39 cellular contexts compared by ENCODE assay signal in genomic region chr16:63157818-63158217, GRCh38.
"Had no signal": no experiment of that assay in that cellular context is flagged by ENCODE, and none has a peak within 500 bp of the region (broad histone marks: within the 10 kb centered on the region; RNA-seq: fewer than 3 reads in every experiment).

No MANE protein-coding gene starts in this region.

- H3K27ac Mint-ChIP-seq: activated naive CD4-positive, alpha-beta T cell treated with anti-CD3 and anti-CD28 coated beads for 36 hours; activated naive CD4-positive, alpha-beta T cell treated with anti-CD3 and anti-CD28 coated beads, Interleukin-2, amount 10 ng/mL, durations not matched to agents 7 days and 5 days; activated naive CD4-positive, alpha-beta T cell treated with anti-CD3 and anti-CD28 coated beads, Interleukin-2, amount 50 U/mL, for 24 hours; activated naive CD4-positive, alpha-beta T cell treated with anti-CD3 and anti-CD28 coated beads, Interleukin-2, amount 50 U/mL, for 72 hours; activated naive CD8-positive, alpha-beta T cell; activated naive CD8-positive, alpha-beta T cell treated with anti-CD3 and anti-CD28 coated beads for 36 hours; activated naive CD8-positive, alpha-beta T cell treated with anti-CD3 and anti-CD28 coated beads, Interleukin-2, amount 10 ng/mL, durations not matched to agents 7 days and 5 days; activated naive CD8-positive, alpha-beta T cell treated with anti-CD3 and anti-CD28 coated beads, Interleukin-2, amount 50 U/mL, for 24 hours; activated T-cell treated with anti-CD3 and anti-CD28 coated beads, Interleukin-2, amount 50 U/mL, for 24 hours; activated T-cell treated with anti-CD3 and anti-CD28 coated beads, Interleukin-2, amount 50 U/mL, for 72 hours; activated T-helper 1 cell treated with anti-CD3 and anti-CD28 coated beads, Interleukin-12 subunit alpha, Interleukin-12 subunit beta, Interleukin-2, Interleukin-4 antibody, amounts not matched to agents 30 ng/mL and 10 ng/mL and 1 ng/mL, durations not matched to agents 14 hours and 24 hours and 36 hours; activated T-helper 17 cell treated with anti-CD3 and anti-CD28 coated beads, Interleukin-2, amount 50 U/mL, for 72 hours; activated T-helper 2 cell treated with anti-CD3 and anti-CD28 coated beads, Interferon-gamma antibody, Interleukin-2, Interleukin-4, amounts not matched to agents 10 μg/mL and 5 μg/mL and 100 μg/mL, durations not matched to agents 14 hours and 24 hours and 36 hours; brain had no signal

- H3K9me3 ChIP-seq: adrenal gland, ascending aorta, body of pancreas, breast epithelium had no signal

- H3K9me3 Mint-ChIP-seq: brain had no signal

- H3K36me3 Mint-ChIP-seq: activated naive CD4-positive, alpha-beta T cell treated with anti-CD3 and anti-CD28 coated beads, Interleukin-2, amount 10 ng/mL, durations not matched to agents 7 days and 5 days; activated naive CD4-positive, alpha-beta T cell treated with anti-CD3 and anti-CD28 coated beads, Interleukin-2, amount 50 U/mL, for 24 hours; activated naive CD4-positive, alpha-beta T cell treated with anti-CD3 and anti-CD28 coated beads, Interleukin-2, amount 50 U/mL, for 72 hours; activated naive CD8-positive, alpha-beta T cell; activated naive CD8-positive, alpha-beta T cell treated with anti-CD3 and anti-CD28 coated beads for 36 hours; activated naive CD8-positive, alpha-beta T cell treated with anti-CD3 and anti-CD28 coated beads, Interleukin-2, amount 10 ng/mL, durations not matched to agents 7 days and 5 days; brain had no signal

- H3K4me1 ChIP-seq: adrenal gland, ascending aorta, body of pancreas, breast epithelium had no signal

- H3K27me3 ChIP-seq: adrenal gland, ascending aorta, body of pancreas, brain microvascular endothelial cell, breast epithelium, cardiac muscle cell had no signal

- H3K4me3 Mint-ChIP-seq: activated naive CD4-positive, alpha-beta T cell treated with anti-CD3 and anti-CD28 coated beads for 36 hours; activated naive CD4-positive, alpha-beta T cell treated with anti-CD3 and anti-CD28 coated beads, Interleukin-2, amount 10 ng/mL, durations not matched to agents 7 days and 5 days; activated naive CD4-positive, alpha-beta T cell treated with anti-CD3 and anti-CD28 coated beads, Interleukin-2, amount 50 U/mL, for 24 hours; activated naive CD8-positive, alpha-beta T cell; activated naive CD8-positive, alpha-beta T cell treated with anti-CD3 and anti-CD28 coated beads for 36 hours; activated naive CD8-positive, alpha-beta T cell treated with anti-CD3 and anti-CD28 coated beads, Interleukin-2, amount 10 ng/mL, durations not matched to agents 7 days and 5 days; activated naive CD8-positive, alpha-beta T cell treated with anti-CD3 and anti-CD28 coated beads, Interleukin-2, amount 50 U/mL, for 24 hours; activated T-cell treated with anti-CD3 and anti-CD28 coated beads, Interleukin-2, amount 50 U/mL, for 24 hours; activated T-cell treated with anti-CD3 and anti-CD28 coated beads, Interleukin-2, amount 50 U/mL, for 4 hours; activated T-cell treated with anti-CD3 and anti-CD28 coated beads, Interleukin-2, amount 50 U/mL, for 72 hours; activated T-helper 1 cell treated with anti-CD3 and anti-CD28 coated beads, Interleukin-12 subunit alpha, Interleukin-12 subunit beta, Interleukin-2, Interleukin-4 antibody, amounts not matched to agents 30 ng/mL and 10 ng/mL and 1 ng/mL, durations not matched to agents 14 hours and 24 hours and 36 hours; activated T-helper 17 cell treated with anti-CD3 and anti-CD28 coated beads, Interleukin-2, amount 50 U/mL, for 72 hours; brain; central memory CD8-positive, alpha-beta T cell had no signal

- ATAC-seq: activated naive CD4-positive, alpha-beta T cell treated with anti-CD3 and anti-CD28 coated beads, Interleukin-2, amount 50 U/mL, for 72 hours; activated naive CD8-positive, alpha-beta T cell treated with anti-CD3 and anti-CD28 coated beads, Interleukin-2, amount 50 U/mL, for 24 hours; activated T-cell treated with anti-CD3 and anti-CD28 coated beads, Interleukin-2, amount 50 U/mL, for 4 hours; activated T-cell treated with anti-CD3 and anti-CD28 coated beads, Interleukin-2, amount 50 U/mL, for 72 hours; activated T-helper 17 cell treated with anti-CD3 and anti-CD28 coated beads, Interleukin-2, amount 50 U/mL, for 72 hours; body of pancreas had no signal

- DNase-seq: activated effector memory CD4-positive, alpha-beta T cell treated with anti-CD3 and anti-CD28 coated beads, Interleukin-2, amount 50 U/mL, for 16 hours; activated effector memory CD4-positive, alpha-beta T cell treated with Interleukin-2 at 50 U/mL for 16 hours; activated gamma-delta T cell; activated gamma-delta T cell treated with Interleukin-2 at 50 U/mL for 16 hours; activated naive CD4-positive, alpha-beta T cell; activated naive CD4-positive, alpha-beta T cell treated with anti-CD3 and anti-CD28 coated beads for 36 hours; activated naive CD4-positive, alpha-beta T cell treated with anti-CD3 and anti-CD28 coated beads, Interleukin-2, amount 10 ng/mL, durations not matched to agents 7 days and 5 days; activated naive CD4-positive, alpha-beta T cell treated with anti-CD3 and anti-CD28 coated beads, Interleukin-2, amount 50 U/mL, for 16 hours; activated naive CD4-positive, alpha-beta T cell treated with Interleukin-2 at 50 U/mL for 16 hours; activated naive CD8-positive, alpha-beta T cell treated with anti-CD3 and anti-CD28 coated beads for 36 hours; activated naive CD8-positive, alpha-beta T cell treated with anti-CD3 and anti-CD28 coated beads, Interleukin-2, amount 10 ng/mL, durations not matched to agents 7 days and 5 days; activated naive CD8-positive, alpha-beta T cell treated with anti-CD3 and anti-CD28 coated beads, Interleukin-2, amount 50 U/mL, for 24 hours; activated T-cell treated with anti-CD3 and anti-CD28 coated beads, Interleukin-2, amount 50 U/mL, for 1 hour; activated T-cell treated with anti-CD3 and anti-CD28 coated beads, Interleukin-2, amount 50 U/mL, for 24 hours; activated T-cell treated with anti-CD3 and anti-CD28 coated beads, Interleukin-2, amount 50 U/mL, for 4 hours; activated T-cell treated with anti-CD3 and anti-CD28 coated beads, Interleukin-2, amount 50 U/mL, for 48 hours; activated T-cell treated with anti-CD3 and anti-CD28 coated beads, Interleukin-2, amount 50 U/mL, for 72 hours; adrenal gland; amniotic stem cell; amygdala; anterior cingulate cortex; body of pancreas; brain microvascular endothelial cell; caudate nucleus; central memory CD4-positive, alpha-beta T cell; cerebellar nuclear complex had no signal

- H3K4me1 Mint-ChIP-seq: activated naive CD4-positive, alpha-beta T cell treated with anti-CD3 and anti-CD28 coated beads, Interleukin-2, amount 10 ng/mL, durations not matched to agents 7 days and 5 days; activated naive CD4-positive, alpha-beta T cell treated with anti-CD3 and anti-CD28 coated beads, Interleukin-2, amount 50 U/mL, for 24 hours; activated naive CD8-positive, alpha-beta T cell treated with anti-CD3 and anti-CD28 coated beads for 36 hours; activated naive CD8-positive, alpha-beta T cell treated with anti-CD3 and anti-CD28 coated beads, Interleukin-2, amount 10 ng/mL, durations not matched to agents 7 days and 5 days; activated naive CD8-positive, alpha-beta T cell treated with anti-CD3 and anti-CD28 coated beads, Interleukin-2, amount 50 U/mL, for 24 hours; activated T-helper 17 cell treated with anti-CD3 and anti-CD28 coated beads, Interleukin-2, amount 50 U/mL, for 72 hours; brain; central memory CD8-positive, alpha-beta T cell had no signal

- H3K4me3 ChIP-seq: adrenal gland, ascending aorta, body of pancreas, breast epithelium, cardiac muscle cell had no signal

- FAIRE-seq: astrocyte, bronchial epithelial cell had no signal

- H3K36me3 ChIP-seq: adrenal gland, ascending aorta, brain microvascular endothelial cell, breast epithelium, cardiac muscle cell had no signal

- H3K27ac ChIP-seq: adrenal gland, ascending aorta, body of pancreas, brain microvascular endothelial cell, breast epithelium, cardiac muscle cell had no signal

- H3K27me3 Mint-ChIP-seq: activated naive CD4-positive, alpha-beta T cell treated with anti-CD3 and anti-CD28 coated beads, Interleukin-2, amount 10 ng/mL, durations not matched to agents 7 days and 5 days; activated naive CD4-positive, alpha-beta T cell treated with anti-CD3 and anti-CD28 coated beads, Interleukin-2, amount 50 U/mL, for 24 hours; activated naive CD8-positive, alpha-beta T cell; activated naive CD8-positive, alpha-beta T cell treated with anti-CD3 and anti-CD28 coated beads for 36 hours; activated naive CD8-positive, alpha-beta T cell treated with anti-CD3 and anti-CD28 coated beads, Interleukin-2, amount 10 ng/mL, durations not matched to agents 7 days and 5 days; activated naive CD8-positive, alpha-beta T cell treated with anti-CD3 and anti-CD28 coated beads, Interleukin-2, amount 50 U/mL, for 24 hours; activated T-cell treated with anti-CD3 and anti-CD28 coated beads, Interleukin-2, amount 50 U/mL, for 24 hours; activated T-helper 17 cell treated with anti-CD3 and anti-CD28 coated beads, Interleukin-2, amount 50 U/mL, for 72 hours; brain; central memory CD8-positive, alpha-beta T cell had no signal
